Comparison of ENCODE assay signal across 10 cellular contexts in the genomic region with DNA sequence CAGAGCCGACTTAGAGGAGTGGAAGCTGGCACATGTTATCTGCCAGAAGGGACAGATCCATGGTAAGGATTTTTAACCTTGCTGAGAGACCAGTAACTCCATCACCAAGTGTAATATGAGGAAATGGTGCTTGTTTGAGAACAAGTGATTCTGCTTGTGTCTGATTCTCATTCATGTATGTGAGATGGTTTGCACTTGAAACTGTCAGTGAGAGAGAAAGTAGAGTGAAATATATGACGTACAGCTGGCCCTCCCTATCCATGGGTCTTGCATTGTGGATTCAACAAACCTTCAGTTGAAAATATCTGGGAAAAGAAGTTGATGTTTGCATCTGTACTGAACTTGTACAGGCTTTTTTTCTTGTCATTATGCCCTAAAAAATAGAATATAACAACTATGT. TPM values are rescaled to one million over a fixed set of nuclear protein-coding genes. Genes with fewer than 3 reads are reported as not detected.
DNase-seq lines count a peak whose midpoint lies in the region; ATAC-seq and TF ChIP-seq lines count a peak whose summit lies in the region.
"Had no signal": no experiment of that assay in that cellular context is flagged by ENCODE, and none has a peak within 500 bp of the region (broad histone marks: within the 10 kb centered on the region; RNA-seq: fewer than 3 reads in every experiment).

No MANE protein-coding gene starts in this region.

- peak overlapping the region; percentile 33 for H3K4me3 Mint-ChIP-seq in activated naive CD4-positive, alpha-beta T cell treated with anti-CD3 and anti-CD28 coated beads for 36 hours
- peak overlapping the region; percentile 100 for H3K4me3 Mint-ChIP-seq in WTC11
- H3K4me3 Mint-ChIP-seq in endothelial cell (ENCODE audit: unreplicated experiment): peak overlapping the region; percentile 66

- intact Hi-C loops in activated naive CD4-positive, alpha-beta T cell treated with anti-CD3 and anti-CD28 coated beads for 36 hours (cut with micrococcal nuclease): loop anchor here (5.0 kb wide), 2 partner anchors 104 to 799 kb away; a partner anchor contains a TSS

- H3K9me3 Mint-ChIP-seq in activated naive CD4-positive, alpha-beta T cell treated with anti-CD3 and anti-CD28 coated beads for 36 hours: peaks cover 43% of the 10 kb centered on the region
- H3K9me3 Mint-ChIP-seq in WTC11: 0 out of 2 replicates have a peak, but pooled peaks cover 3% of the 10 kb centered on the region
- peaks cover 14% of the 10 kb centered on the region for H3K9me3 Mint-ChIP-seq in endothelial cell (ENCODE audit: unreplicated experiment)

- TF ChIP-seq CTCF in WTC11 (IDR thresholded peaks at IDR 0.05) (no peak), endothelial cell (IDR thresholded peaks at IDR 0.05; ENCODE audit: unreplicated experiment) (no peak)

- H3K27me3 ChIP-seq in stomach smooth muscle (ENCODE audit: control insufficient read depth in 1 of 2, insufficient read depth in 2 of 2, low read length in 2 of 2): no peaks in the 10 kb centered on the region

- no peaks in the 10 kb centered on the region for H3K27me3 Mint-ChIP-seq in activated naive CD4-positive, alpha-beta T cell treated with anti-CD3 and anti-CD28 coated beads for 36 hours (ENCODE audit: low read depth)
- H3K27me3 Mint-ChIP-seq in WTC11 (ENCODE audit: low read depth) (no peaks in the 10 kb centered on the region), endothelial cell (ENCODE audit: unreplicated experiment) (peaks cover 13% of the 10 kb centered on the region)

- peaks cover 20% of the 10 kb centered on the region for H3K4me1 Mint-ChIP-seq in activated naive CD4-positive, alpha-beta T cell treated with anti-CD3 and anti-CD28 coated beads for 36 hours (ENCODE audit: low read depth)
- H3K4me1 Mint-ChIP-seq in WTC11: peaks cover 15% of the 10 kb centered on the region
- peaks cover 23% of the 10 kb centered on the region for H3K4me1 Mint-ChIP-seq in endothelial cell (ENCODE audit: unreplicated experiment)

- H3K27ac ChIP-seq in stomach smooth muscle (ENCODE audit: low read length): no peak overlapping the region

- H3K9me3 ChIP-seq in stomach smooth muscle (ENCODE audit: control insufficient read depth in 2 of 2, low read length in 2 of 2): peaks cover 0 to 9% of the 10 kb centered on the region in 2 donors

- CTCF ChIA-PET in activated naive CD4-positive, alpha-beta T cell treated with anti-CD3 and anti-CD28 coated beads for 36 hours (lab: Charles Lee): no interaction called here
- CTCF ChIA-PET in WTC11 (lab: Charles Lee): no interaction called here

- DNase-seq in activated naive CD4-positive, alpha-beta T cell treated with anti-CD3 and anti-CD28 coated beads for 36 hours: no peak
- no peak for DNase-seq in activated naive CD4-positive, alpha-beta T cell (lab: John Stamatoyannopoulos, UW)
- DNase-seq in WTC11 (ENCODE audit: low spot score): no peak
- no peak for DNase-seq in endothelial cell (ENCODE audit: low spot score)
- no peak for DNase-seq in NCI-H1105 (lab: John Stamatoyannopoulos, UW)
- DNase-seq in NCI-H526 treated with DMSO at 0.1 percent for 48 hours (lab: John Stamatoyannopoulos, UW): no peak
- DNase-seq in iPS-NIHi7 (ENCODE audit: extremely low spot score): no peak
- DNase-seq: activated effector memory CD4-positive, alpha-beta T cell treated with anti-CD3 and anti-CD28 coated beads, Interleukin-2, amount 50 U/mL, for 16 hours; NCI-H2107 had no signal

- peaks cover 6 to 10% of the 10 kb centered on the region in 2 donors for H3K36me3 ChIP-seq in stomach smooth muscle (ENCODE audit: control insufficient read depth in 2 of 2, insufficient read depth in 2 of 2, low read length in 2 of 2)

- H3K9ac ChIP-seq in stomach smooth muscle (ENCODE audit: low read length in 2 of 2): no peak overlapping the region

- POLR2A ChIA-PET in WTC11 (lab: Charles Lee): interaction anchor here (0.6 kb wide), 1 partner anchor 466 kb away, joined by 3 read pairs; no protein-coding TSS in a partner anchor

- ATAC-seq in WTC11: no peak

- H3K36me3 Mint-ChIP-seq in activated naive CD4-positive, alpha-beta T cell treated with anti-CD3 and anti-CD28 coated beads for 36 hours (ENCODE audit: low read depth): peaks cover 56% of the 10 kb centered on the region
- H3K36me3 Mint-ChIP-seq in WTC11 (peaks cover 8% of the 10 kb centered on the region), endothelial cell (ENCODE audit: low read depth, unreplicated experiment) (peaks cover 70% of the 10 kb centered on the region)

- peak overlapping the region; percentile 12 to 44 for H3K4me3 ChIP-seq in stomach smooth muscle (ENCODE audit: low read length in 2 of 2)

- H3K4me1 ChIP-seq in stomach smooth muscle (ENCODE audit: control insufficient read depth, insufficient read depth, low read length): peaks cover 20% of the 10 kb centered on the region

- no peak overlapping the region for H3K27ac Mint-ChIP-seq in activated naive CD4-positive, alpha-beta T cell treated with anti-CD3 and anti-CD28 coated beads for 36 hours
- H3K27ac Mint-ChIP-seq in WTC11 (peak overlapping the region; percentile 35), endothelial cell (ENCODE audit: unreplicated experiment) (no peak overlapping the region)

TF ChIP-seq in WTC11, 78 proteins besides CTCF, POLR2A, EP300 and RAD21:
- TF ChIP-seq ESRRA (CRISPR knock-in tag; IDR thresholded peaks at IDR 0.05; ENCODE audit: borderline replicate concordance): no peak
TF ChIP-seq in WTC11: peak in this region for 0.

RNA-seq across cellular contexts. Expression of a gene that starts 2.0 kb away (rescaled TPM):
- 1 to 10 TPM; 4.5 to 4.7 TPM for total RNA-seq in activated naive CD4-positive, alpha-beta T cell treated with anti-CD3 and anti-CD28 coated beads for 36 hours
- total RNA-seq in WTC11 (2021) (6.5 to 7.1 TPM (median 7.0 TPM) in 3 replicates), endothelial cell (ENCODE audit: unreplicated experiment) (9.2 TPM)

RNA-seq across cellular contexts. Expression of a gene that starts 18.8 kb away (rescaled TPM):
- 1 to 10 TPM; 6.0 to 6.8 TPM for total RNA-seq in activated naive CD4-positive, alpha-beta T cell treated with anti-CD3 and anti-CD28 coated beads for 36 hours
- total RNA-seq in WTC11 (2021) (9.7 to 10.9 TPM (median 10.2 TPM) in 3 replicates), endothelial cell (ENCODE audit: unreplicated experiment) (9.7 TPM)

Comparison
In these comparisons a context has a peak if more than half of its experiments do, and no peak if none do; other contexts are left out.
1. H3K4me3 Mint-ChIP-seq: peak in every context shown above with its lines; median percentile 100 in WTC11; 66 in endothelial cell; 33 in activated naive CD4-positive, alpha-beta T cell treated with anti-CD3 and anti-CD28 coated beads for 36 hours.